ENCODE assay signal across 21 cellular contexts in the genomic region with DNA sequence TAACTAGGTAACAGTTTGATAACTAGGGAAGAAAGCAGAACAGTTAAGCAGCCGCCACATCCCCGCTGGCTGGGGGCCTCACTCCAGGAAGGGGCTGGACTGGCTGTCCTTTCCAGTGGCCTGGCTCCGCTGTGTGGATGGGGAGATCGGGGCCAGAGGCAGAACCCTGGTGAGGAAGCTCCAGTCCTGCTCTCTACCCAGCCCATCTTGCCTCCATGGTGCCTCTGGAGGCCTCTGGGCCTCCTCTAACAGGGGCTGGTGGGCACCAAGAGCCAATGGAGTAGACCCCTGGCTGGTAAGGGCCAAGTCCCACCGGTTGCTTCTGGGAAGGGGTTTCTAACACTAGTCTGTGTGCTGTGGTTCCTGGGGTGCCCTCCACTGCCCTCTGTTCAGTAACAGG. TPM values are rescaled to one million over a fixed set of nuclear protein-coding genes. Genes with fewer than 3 reads are reported as not detected.
DNase-seq lines count a peak whose midpoint lies in the region; ATAC-seq and TF ChIP-seq lines count a peak whose summit lies in the region.
"Had no signal": no experiment of that assay in that cellular context is flagged by ENCODE, and none has a peak within 500 bp of the region (broad histone marks: within the 10 kb centered on the region; RNA-seq: fewer than 3 reads in every experiment).

No MANE protein-coding gene starts in this region.

- H3K4me1 ChIP-seq in fibroblast of lung (ENCODE audit: control insufficient read depth, extremely low read depth, insufficient read depth, low read length), result peaks cover 6% of the 10 kb centered on the region
- no peaks in the 10 kb centered on the region for H3K4me1 ChIP-seq in uterus

- H3K9me3 Mint-ChIP-seq in T-cell, result no peaks in the 10 kb centered on the region
- H3K9me3 Mint-ChIP-seq in stimulated activated effector memory CD8-positive, alpha-beta T cell treated with anti-CD3 and anti-CD28 coated beads, Interleukin-12 subunit alpha, Interleukin-12 subunit beta, amount 100 ng/mL, for 72 hours, result no peaks in the 10 kb centered on the region
- H3K9me3 Mint-ChIP-seq: activated CD4-positive, alpha-beta T cell treated with anti-CD3 and anti-CD28 coated beads, Interleukin-2, amount 10 ng/mL, durations not matched to agents 7 days and 5 days; activated naive CD8-positive, alpha-beta T cell treated with anti-CD3 and anti-CD28 coated beads, Interleukin-2, amount 10 ng/mL, durations not matched to agents 7 days and 5 days; effector memory CD8-positive, alpha-beta T cell had no signal

- no peaks in the 10 kb centered on the region for H4K20me1 ChIP-seq in fibroblast of lung (ENCODE audit: control insufficient read depth, extremely low read depth, insufficient read depth, low read length)

- TF ChIP-seq CTCF in fibroblast of lung (conservative IDR thresholded peaks at IDR 0.05 in 1 of 2, IDR thresholded peaks at IDR 0.05 in 1 of 2; ENCODE audit: low read depth in 1 of 2, low read length in 2 of 2) (no peak), uterus (IDR thresholded peaks at IDR 0.05) (no peak)

- H3K4me1 Mint-ChIP-seq in T-cell, result peaks cover 17 to 25% (median 18%) of the 10 kb centered on the region in 3 donors
- peaks cover 5% of the 10 kb centered on the region for H3K4me1 Mint-ChIP-seq in stimulated activated effector memory CD8-positive, alpha-beta T cell treated with anti-CD3 and anti-CD28 coated beads, Interleukin-12 subunit alpha, Interleukin-12 subunit beta, amount 100 ng/mL, for 72 hours

- H3K36me3 ChIP-seq in H7 (replicated peaks; ENCODE audit: control insufficient read depth, insufficient read depth, low read length) (peaks cover 42% of the 10 kb centered on the region), fibroblast of lung (ENCODE audit: control insufficient read depth, insufficient read depth, low read length) (peaks cover 28% of the 10 kb centered on the region), uterus (no peaks in the 10 kb centered on the region)

- no peak overlapping the region for H3K4me2 ChIP-seq in fibroblast of lung (ENCODE audit: extremely low read depth, insufficient read depth, low read length)

- no peak overlapping the region for H3K4me3 Mint-ChIP-seq in T-cell
- H3K4me3 Mint-ChIP-seq in stimulated activated effector memory CD8-positive, alpha-beta T cell treated with anti-CD3 and anti-CD28 coated beads, Interleukin-12 subunit alpha, Interleukin-12 subunit beta, amount 100 ng/mL, for 72 hours, result no peak overlapping the region
- H3K4me3 Mint-ChIP-seq: activated CD4-positive, alpha-beta T cell treated with anti-CD3 and anti-CD28 coated beads, Interleukin-2, amount 10 ng/mL, durations not matched to agents 7 days and 5 days; activated naive CD8-positive, alpha-beta T cell treated with anti-CD3 and anti-CD28 coated beads, Interleukin-2, amount 10 ng/mL, durations not matched to agents 7 days and 5 days; effector memory CD8-positive, alpha-beta T cell had no signal

- no peak overlapping the region for H3K4me3 ChIP-seq in H7 (ENCODE audit: insufficient read depth, low read depth, low read length)
- H3K4me3 ChIP-seq in fibroblast of lung (replicated peaks in 1 of 4; ENCODE audit: control extremely low read depth in 1 of 4, insufficient read depth in 1 of 4, low read depth in 3 of 4, low read length in 4 of 4), result no peak overlapping the region
- H3K4me3 ChIP-seq in uterus, result no peak overlapping the region
- H3K4me3 ChIP-seq: BLaER1 treated with 17β-estradiol and CSF1 and Interleukin-3, amounts not matched to agents 10 nM and 100 nM; mucosa of descending colon; Peyer's patch; SK-N-MC; skin epidermis; thyroid gland had no signal

- DNase-seq in H7 (peak; percentile 24), T-cell (no peak), fibroblast of lung (ENCODE audit: low read depth in 2 of 2) (no peak), uterus (no peak)
- DNase-seq in stimulated activated effector memory CD8-positive, alpha-beta T cell treated with anti-CD3 and anti-CD28 coated beads, Interleukin-12 subunit alpha, Interleukin-12 subunit beta, amount 100 ng/mL, for 72 hours (ENCODE audit: low spot score in 2 of 2), result no peak
- no peak for DNase-seq in effector CD4-positive, alpha-beta T cell
- DNase-seq: activated CD4-positive, alpha-beta T cell treated with anti-CD3 and anti-CD28 coated beads, Interleukin-2, amount 10 ng/mL, durations not matched to agents 7 days and 5 days; activated naive CD8-positive, alpha-beta T cell treated with anti-CD3 and anti-CD28 coated beads, Interleukin-2, amount 10 ng/mL, durations not matched to agents 7 days and 5 days; DMS153; effector memory CD8-positive, alpha-beta T cell; NCI-H1092; NCI-H526 treated with DMSO at 0.1 percent for 48 hours; Peyer's patch; stimulated activated CD4-positive, alpha-beta T cell treated with anti-CD3 and anti-CD28 coated beads, Interleukin-4, amount 100 ng/mL, for 4 hours; stimulated activated CD8-positive, alpha-beta memory T cell treated with anti-CD3 and anti-CD28 coated beads, Interleukin-4, amount 100 ng/mL, for 48 hours; thyroid gland had no signal

- H3K27me3 ChIP-seq in H7 (ENCODE audit: control insufficient read depth, insufficient read depth, low read length) (no peaks in the 10 kb centered on the region), fibroblast of lung (ENCODE audit: control insufficient read depth, insufficient read depth, low read length) (no peaks in the 10 kb centered on the region), uterus (no peaks in the 10 kb centered on the region)
- H3K27me3 ChIP-seq: BLaER1 treated with 17β-estradiol and CSF1 and Interleukin-3, amounts not matched to agents 10 nM and 100 nM; Peyer's patch; thyroid gland had no signal

- H3K36me3 Mint-ChIP-seq in T-cell, result peaks cover 40% of the 10 kb centered on the region
- H3K36me3 Mint-ChIP-seq in stimulated activated effector memory CD8-positive, alpha-beta T cell treated with anti-CD3 and anti-CD28 coated beads, Interleukin-12 subunit alpha, Interleukin-12 subunit beta, amount 100 ng/mL, for 72 hours, result peaks cover 100% of the 10 kb centered on the region

- peak overlapping the region; percentile 23 for H3K27ac ChIP-seq in fibroblast of lung (ENCODE audit: insufficient read depth, low read length)
- no peak overlapping the region for H3K27ac ChIP-seq in uterus
- H3K27ac ChIP-seq: SK-N-MC, thyroid gland had no signal

- no peak overlapping the region for H2AFZ ChIP-seq in fibroblast of lung (ENCODE audit: low read length)

- peak overlapping the region; percentile 5 to 17 for H3K27ac Mint-ChIP-seq in T-cell
- peak overlapping the region; percentile 72 for H3K27ac Mint-ChIP-seq in stimulated activated effector memory CD8-positive, alpha-beta T cell treated with anti-CD3 and anti-CD28 coated beads, Interleukin-12 subunit alpha, Interleukin-12 subunit beta, amount 100 ng/mL, for 72 hours
- H3K27ac Mint-ChIP-seq: activated CD4-positive, alpha-beta T cell treated with anti-CD3 and anti-CD28 coated beads, Interleukin-2, amount 10 ng/mL, durations not matched to agents 7 days and 5 days had no signal

- H3K9ac ChIP-seq in fibroblast of lung (ENCODE audit: insufficient read depth, low read length), result no peak overlapping the region

- H3K9me3 ChIP-seq in fibroblast of lung (ENCODE audit: control insufficient read depth, insufficient read depth, low read depth, low read length), result no peaks in the 10 kb centered on the region
- H3K9me3 ChIP-seq in uterus, result no peaks in the 10 kb centered on the region
- H3K9me3 ChIP-seq: BLaER1 treated with 17β-estradiol and CSF1 and Interleukin-3, amounts not matched to agents 10 nM and 100 nM; mucosa of descending colon; Peyer's patch; thyroid gland had no signal

- TF ChIP-seq POLR2A in uterus (IDR thresholded peaks at IDR 0.05), result no peak

- POLR2A ChIA-PET in T-cell (lab: Charles Lee), result interaction anchor here (0.5 to 0.6 kb wide), 2 partner anchors 8 to 761 kb away, joined by 5 to 13 read pairs; no protein-coding TSS in a partner anchor

- no peaks in the 10 kb centered on the region for H3K27me3 Mint-ChIP-seq in T-cell
- H3K27me3 Mint-ChIP-seq: activated CD4-positive, alpha-beta T cell treated with anti-CD3 and anti-CD28 coated beads, Interleukin-2, amount 10 ng/mL, durations not matched to agents 7 days and 5 days; activated naive CD8-positive, alpha-beta T cell treated with anti-CD3 and anti-CD28 coated beads, Interleukin-2, amount 10 ng/mL, durations not matched to agents 7 days and 5 days; effector memory CD8-positive, alpha-beta T cell had no signal

- H3K79me2 ChIP-seq in fibroblast of lung (ENCODE audit: control insufficient read depth, insufficient read depth, low read length), result peaks cover 19% of the 10 kb centered on the region

- intact Hi-C loops in uterus (cut with DNase I; ENCODE audit: low total_unique reads), result no loop called here

- ATAC-seq in T-cell (replicated peaks in 1 of 4) (no peak), HG02642 (IDR thresholded peaks at IDR 0.05; ENCODE audit: poor library complexity, unreplicated experiment) (no peak)
- no peak for ATAC-seq in stimulated activated effector memory CD8-positive, alpha-beta T cell treated with anti-CD3 and anti-CD28 coated beads, Interleukin-12 subunit alpha, Interleukin-12 subunit beta, amount 100 ng/mL, for 72 hours
- ATAC-seq: effector memory CD8-positive, alpha-beta T cell; mucosa of descending colon had no signal

- CTCF ChIA-PET in T-cell (lab: Charles Lee), result interaction anchor here in 1 of 2 donors (0.7 kb wide), 1 partner anchor 29 kb away, joined by 3 read pairs; no protein-coding TSS in a partner anchor

RNA-seq across cellular contexts. Expression of gene CNP, which starts 8.1 kb away (rescaled TPM):
- 32.8 and 46.1 TPM in 2 replicates for total RNA-seq in H7 (2014; rRNA removed; shearing (Covaris generic))
- total RNA-seq in T-cell (10 to 100 TPM; 24.4 to 36.2 (median 34.3) TPM), fibroblast of lung (50.6 and 60.4 TPM in 2 replicates), uterus (10 to 100 TPM; 10.2 to 74.7 (median 40.2) TPM)
- polyA plus RNA-seq in fibroblast of lung, result 57.7 and 59.9 TPM in 2 replicates
- 84.1 and 95.5 TPM in 2 replicates for polyA plus RNA-seq in fibroblast of lung (2012)
- polyA minus RNA-seq in fibroblast of lung (ENCODE audit: low replicate concordance), result 390 and 485 TPM in 2 replicates

RNA-seq across cellular contexts. Expression of gene DNAJC7, which starts 42.6 kb away (rescaled TPM):
- total RNA-seq in H7 (2014; rRNA removed; shearing (Covaris generic)), result 83.4 and 97.3 TPM in 2 replicates
- total RNA-seq in T-cell (100 to 1,000 TPM; 107 to 129 (median 112) TPM), fibroblast of lung (59.6 and 78.8 TPM in 2 replicates), uterus (100 to 1,000 TPM in 1 of 4 donors, 10 to 100 TPM in 3; 25.1 to 107 (median 53.1) TPM)
- 53.5 and 56.4 TPM in 2 replicates for polyA plus RNA-seq in fibroblast of lung
- polyA plus RNA-seq in fibroblast of lung (2012), result 63.2 and 85.6 TPM in 2 replicates
- polyA minus RNA-seq in fibroblast of lung (ENCODE audit: low replicate concordance), result 31.4 and 45.9 TPM in 2 replicates

RNA-seq across cellular contexts. Expression of gene ODAD4, which starts 44.2 kb away (rescaled TPM):
- 0.28 and 0.85 TPM in 2 replicates for total RNA-seq in H7 (2014; rRNA removed; shearing (Covaris generic))
- total RNA-seq in T-cell (1 to 10 TPM in 1 of 5 donors, under 1 TPM in 3, not detected in 1; 0.22 to 2.0 (median 0.39) TPM), fibroblast of lung (0.99 and 1.3 TPM in 2 replicates), uterus (1 to 10 TPM in 3 of 4 donors, not detected in 1; 1.8 to 3.2 (median 3.2) TPM)
- 0.36 and 0.50 TPM in 2 replicates for polyA plus RNA-seq in fibroblast of lung
- 0.50 and 0.80 TPM in 2 replicates for polyA plus RNA-seq in fibroblast of lung (2012)
- polyA minus RNA-seq in fibroblast of lung (ENCODE audit: low replicate concordance), result not detected in 2 replicates

RNA-seq across cellular contexts. Expression of gene NKIRAS2, which starts 45.2 kb away (rescaled TPM):
- total RNA-seq in H7 (2014; rRNA removed; shearing (Covaris generic)), result 31.4 and 35.0 TPM in 2 replicates
- total RNA-seq in T-cell (10 to 100 TPM; 11.0 to 19.6 (median 18.4) TPM), fibroblast of lung (18.8 and 19.8 TPM in 2 replicates), uterus (10 to 100 TPM in 3 of 4 donors, 1 to 10 TPM in 1; 2.4 to 35.4 (median 26.8) TPM)
- 36.0 and 37.7 TPM in 2 replicates for polyA plus RNA-seq in fibroblast of lung
- 25.9 and 29.6 TPM in 2 replicates for polyA plus RNA-seq in fibroblast of lung (2012)
- 54.6 and 59.6 TPM in 2 replicates for polyA minus RNA-seq in fibroblast of lung (ENCODE audit: low replicate concordance)

RNA-seq across cellular contexts. Expression of gene ACLY, which starts 55.9 kb away (rescaled TPM):
- total RNA-seq in H7 (2014; rRNA removed; shearing (Covaris generic)), result 235 and 260 TPM in 2 replicates
- total RNA-seq in T-cell (100 to 1,000 TPM in 1 of 5 donors, 10 to 100 TPM in 4; 69.1 to 101 (median 96.3) TPM), fibroblast of lung (108 and 312 TPM in 2 replicates), uterus (100 to 1,000 TPM in 1 of 4 donors, 10 to 100 TPM in 3; 30.0 to 108 (median 67.3) TPM)
- 225 and 241 TPM in 2 replicates for polyA plus RNA-seq in fibroblast of lung
- polyA plus RNA-seq in fibroblast of lung (2012), result 183 and 200 TPM in 2 replicates
- polyA minus RNA-seq in fibroblast of lung (ENCODE audit: low replicate concordance), result 503 and 557 TPM in 2 replicates
